ENCODE assay signal across 27 cellular contexts in genomic region chr6:53373638-53374037, GRCh38.
"Had no signal": no experiment of that assay in that cellular context is flagged by ENCODE, and none has a peak within 500 bp of the region (broad histone marks: within the 10 kb centered on the region; RNA-seq: fewer than 3 reads in every experiment).

No MANE protein-coding gene starts in this region.

- H3K36me3 ChIP-seq: gastrocnemius medialis, lower lobe of right lung, neutrophil, pancreas, suprapubic skin, transverse colon, upper lobe of right lung, vagina had no signal

- H3K27me3 Mint-ChIP-seq: naive B cell had no signal

- H3K9me3 Mint-ChIP-seq: effector memory CD8-positive, alpha-beta T cell; memory B cell; mesothelial cell of epicardium; naive B cell; natural killer cell treated with Interleukin-12 subunit alpha and Interleukin-12 subunit beta and Interleukin-15 and Interleukin-18, amount 100 ng/mL, for 72 hours; neural crest cell; stimulated activated naive CD8-positive, alpha-beta T cell treated with anti-CD3 and anti-CD28 coated beads, Interleukin-15, amount 100 ng/mL, for 72 hours had no signal

- H3K4me2 ChIP-seq: smooth muscle cell had no signal

- H3K4me1 ChIP-seq: gastrocnemius medialis, lower lobe of right lung, pancreas, suprapubic skin, transverse colon, upper lobe of right lung, vagina had no signal

- H3K4me1 Mint-ChIP-seq: memory B cell; naive B cell; neural crest cell; stimulated activated naive CD8-positive, alpha-beta T cell treated with anti-CD3 and anti-CD28 coated beads, Interleukin-15, amount 100 ng/mL, for 72 hours had no signal

- H3K27ac ChIP-seq: gastrocnemius medialis, lower lobe of right lung, neutrophil, pancreas, suprapubic skin, transverse colon, upper lobe of right lung, vagina had no signal

- H3K4me3 Mint-ChIP-seq: effector memory CD8-positive, alpha-beta T cell; memory B cell; mesothelial cell of epicardium; naive B cell; natural killer cell treated with Interleukin-12 subunit alpha and Interleukin-12 subunit beta and Interleukin-15 and Interleukin-18, amount 100 ng/mL, for 72 hours; neural crest cell; stimulated activated naive CD8-positive, alpha-beta T cell treated with anti-CD3 and anti-CD28 coated beads, Interleukin-15, amount 100 ng/mL, for 72 hours had no signal

- DNase-seq: cortex of kidney; effector memory CD8-positive, alpha-beta T cell; foreskin fibroblast; gastrocnemius medialis; head of caudate nucleus; left ventricle myocardium superior; lower lobe of right lung; mucosa of descending colon; naive B cell; pancreas; stimulated activated CD4-positive, alpha-beta T cell treated with anti-CD3 and anti-CD28 coated beads, Interleukin-12 subunit alpha, Interleukin-12 subunit beta, amount 100 ng/mL, for 4 hours; stimulated activated CD4-positive, alpha-beta T cell treated with anti-CD3 and anti-CD28 coated beads, Interleukin-1b, Interleukin-23, amount 100 ng/mL, for 48 hours; stimulated activated CD4-positive, alpha-beta T cell treated with anti-CD3 and anti-CD28 coated beads, Interleukin-4, amount 100 ng/mL, for 1 hour; stimulated activated CD8-positive, alpha-beta memory T cell treated with anti-CD3 and anti-CD28 coated beads, Interleukin-4, amount 100 ng/mL, for 48 hours; stimulated activated naive CD4-positive, alpha-beta T cell; stimulated activated naive CD8-positive, alpha-beta T cell treated with anti-CD3 and anti-CD28 coated beads, Interleukin-15, amount 100 ng/mL, for 72 hours; transverse colon; upper lobe of right lung had no signal

- ATAC-seq: effector memory CD8-positive, alpha-beta T cell; gastrocnemius medialis; left ventricle myocardium superior; lower lobe of right lung; mucosa of descending colon; natural killer cell treated with Interleukin-12 subunit alpha and Interleukin-12 subunit beta and Interleukin-15 and Interleukin-18, amount 100 ng/mL, for 72 hours; pancreas; sciatic nerve; stimulated activated naive CD8-positive, alpha-beta T cell treated with anti-CD3 and anti-CD28 coated beads, Interleukin-15, amount 100 ng/mL, for 72 hours; upper lobe of right lung had no signal

- H3K9me3 ChIP-seq: gastrocnemius medialis, lower lobe of right lung, mucosa of descending colon, neutrophil, pancreas, suprapubic skin, transverse colon, upper lobe of right lung, vagina had no signal

- H3K27ac Mint-ChIP-seq: effector memory CD8-positive, alpha-beta T cell; memory B cell; mesothelial cell of epicardium; naive B cell; natural killer cell treated with Interleukin-12 subunit alpha and Interleukin-12 subunit beta and Interleukin-15 and Interleukin-18, amount 100 ng/mL, for 72 hours; stimulated activated naive CD8-positive, alpha-beta T cell treated with anti-CD3 and anti-CD28 coated beads, Interleukin-15, amount 100 ng/mL, for 72 hours had no signal

- H3K4me3 ChIP-seq: gastrocnemius medialis, lower lobe of right lung, mucosa of descending colon, pancreas, smooth muscle cell, suprapubic skin, transverse colon, upper lobe of right lung, vagina had no signal

- H3K36me3 Mint-ChIP-seq: memory B cell; mesothelial cell of epicardium; naive B cell; natural killer cell treated with Interleukin-12 subunit alpha and Interleukin-12 subunit beta and Interleukin-15 and Interleukin-18, amount 100 ng/mL, for 72 hours had no signal

- H3K27me3 ChIP-seq: gastrocnemius medialis, neutrophil, pancreas, suprapubic skin, upper lobe of right lung, vagina had no signal
